Comparison of ENCODE assay signal across 8 cellular contexts in genomic region chr5:116557669-116558271, GRCh38. TPM values are rescaled to one million over a fixed set of nuclear protein-coding genes. Genes with fewer than 3 reads are reported as not detected.
A peak's percentile ranks its signal among the peaks of the same experiment; 100 is the strongest.
DNase-seq lines count a peak whose midpoint lies in the region; ATAC-seq and TF ChIP-seq lines count a peak whose summit lies in the region.

No MANE protein-coding gene starts in this region.

- H3K4me3 ChIP-seq in BE2C (ENCODE audit: low read depth, low read length) = no peak overlapping the region
- no peak overlapping the region for H3K4me3 ChIP-seq in naive thymus-derived CD4-positive, alpha-beta T cell (ENCODE audit: low read length)

- no peaks in the 10 kb centered on the region for H3K36me3 Mint-ChIP-seq in naive thymus-derived CD4-positive, alpha-beta T cell
- no peaks in the 10 kb centered on the region for H3K36me3 Mint-ChIP-seq in stimulated activated effector memory CD8-positive, alpha-beta T cell treated with anti-CD3 and anti-CD28 coated beads, Interleukin-12 subunit alpha, Interleukin-12 subunit beta, amount 100 ng/mL, for 72 hours

- peaks cover 0 to 9% (median 0%) of the 10 kb centered on the region in 5 donors for H3K27me3 Mint-ChIP-seq in naive thymus-derived CD4-positive, alpha-beta T cell

- peaks cover 5% of the 10 kb centered on the region for H3K4me1 ChIP-seq in BE2C
- H3K4me1 ChIP-seq in naive thymus-derived CD4-positive, alpha-beta T cell (ENCODE audit: control insufficient read depth in 2 of 2, insufficient read depth in 2 of 2, low read length in 2 of 2) = no peaks in the 10 kb centered on the region

- H3K9me3 ChIP-seq in BE2C = no peaks in the 10 kb centered on the region
- no peaks in the 10 kb centered on the region for H3K9me3 ChIP-seq in naive thymus-derived CD4-positive, alpha-beta T cell (ENCODE audit: control insufficient read depth in 2 of 3, low read length in 3 of 3)

- in situ Hi-C loops in SK-MEL-5 (cut with HindIII; ENCODE audit: low pct_unique_long_range_greater_than_20kb, low sequenced_read_pairs) = no loop called here

- no peak for DNase-seq in BE2C
- DNase-seq in SK-MEL-5 (ENCODE audit: low read depth, low spot score) = peak; percentile 62
- DNase-seq in hippocampal formation (lab: John Stamatoyannopoulos, UW) = peak; percentile 10 to 50
- DNase-seq in HuH-7 (ENCODE audit: low spot score) = no peak
- no peak for DNase-seq in naive thymus-derived CD4-positive, alpha-beta T cell
- no peak for DNase-seq in stimulated activated effector memory CD8-positive, alpha-beta T cell treated with anti-CD3 and anti-CD28 coated beads, Interleukin-12 subunit alpha, Interleukin-12 subunit beta, amount 100 ng/mL, for 72 hours (ENCODE audit: low spot score in 2 of 2)

- H3K27me3 ChIP-seq in BE2C = no peaks in the 10 kb centered on the region
- no peaks in the 10 kb centered on the region for H3K27me3 ChIP-seq in naive thymus-derived CD4-positive, alpha-beta T cell (ENCODE audit: control insufficient read depth in 2 of 2, insufficient read depth in 2 of 2, low read length in 2 of 2)

- POLR2A ChIA-PET in naive thymus-derived CD4-positive, alpha-beta T cell (lab: Charles Lee) = no interaction called here

- H3K36me3 ChIP-seq in BE2C = no peaks in the 10 kb centered on the region
- H3K36me3 ChIP-seq in naive thymus-derived CD4-positive, alpha-beta T cell (ENCODE audit: control insufficient read depth in 2 of 3, insufficient read depth in 3 of 3, low read length in 3 of 3) = no peaks in the 10 kb centered on the region

- peak; percentile 82 for TF ChIP-seq CTCF in BE2C (IDR thresholded peaks at IDR 0.05; ENCODE audit: low read depth, low read length)

- peaks cover 0 to 5% (median 0%) of the 10 kb centered on the region in 7 donors for H3K4me1 Mint-ChIP-seq in naive thymus-derived CD4-positive, alpha-beta T cell
- H3K4me1 Mint-ChIP-seq in stimulated activated effector memory CD8-positive, alpha-beta T cell treated with anti-CD3 and anti-CD28 coated beads, Interleukin-12 subunit alpha, Interleukin-12 subunit beta, amount 100 ng/mL, for 72 hours = no peaks in the 10 kb centered on the region

- ATAC-seq in GM21717 (IDR thresholded peaks at IDR 0.05; ENCODE audit: unreplicated experiment) (peak; percentile 50), GM19467 (IDR thresholded peaks at IDR 0.05; ENCODE audit: unreplicated experiment) (no peak)
- ATAC-seq in naive thymus-derived CD4-positive, alpha-beta T cell = no peak
- no peak for ATAC-seq in stimulated activated effector memory CD8-positive, alpha-beta T cell treated with anti-CD3 and anti-CD28 coated beads, Interleukin-12 subunit alpha, Interleukin-12 subunit beta, amount 100 ng/mL, for 72 hours

- H3K27ac Mint-ChIP-seq in naive thymus-derived CD4-positive, alpha-beta T cell = no peak overlapping the region
- H3K27ac Mint-ChIP-seq in stimulated activated effector memory CD8-positive, alpha-beta T cell treated with anti-CD3 and anti-CD28 coated beads, Interleukin-12 subunit alpha, Interleukin-12 subunit beta, amount 100 ng/mL, for 72 hours = no peak overlapping the region

- peaks cover 0 to 4% (median 0%) of the 10 kb centered on the region in 11 donors for H3K9me3 Mint-ChIP-seq in naive thymus-derived CD4-positive, alpha-beta T cell
- peaks cover 3% of the 10 kb centered on the region for H3K9me3 Mint-ChIP-seq in stimulated activated effector memory CD8-positive, alpha-beta T cell treated with anti-CD3 and anti-CD28 coated beads, Interleukin-12 subunit alpha, Interleukin-12 subunit beta, amount 100 ng/mL, for 72 hours

- H3K4me3 Mint-ChIP-seq in naive thymus-derived CD4-positive, alpha-beta T cell = no peak overlapping the region
- no peak overlapping the region for H3K4me3 Mint-ChIP-seq in stimulated activated effector memory CD8-positive, alpha-beta T cell treated with anti-CD3 and anti-CD28 coated beads, Interleukin-12 subunit alpha, Interleukin-12 subunit beta, amount 100 ng/mL, for 72 hours

- intact Hi-C loops in naive thymus-derived CD4-positive, alpha-beta T cell (cut with micrococcal nuclease) = loop anchor here in 1 of 2 donors (5.0 kb wide), 1 partner anchor 420 kb away; no protein-coding TSS in a partner anchor

- CTCF ChIA-PET in naive thymus-derived CD4-positive, alpha-beta T cell (lab: Charles Lee) = no interaction called here

- H3K27ac ChIP-seq in naive thymus-derived CD4-positive, alpha-beta T cell (ENCODE audit: low read depth, low read length) = no peak overlapping the region

RNA-seq across cellular contexts. Expression of gene SEMA6A, which starts 16.9 kb away (rescaled TPM):
- polyA plus RNA-seq in BE2C (2012; ENCODE audit: insufficient read depth, insufficient read length, low read depth) = 112 TPM
- 37.6 and 39.0 TPM in 2 replicates for total RNA-seq in SK-MEL-5 (2014; rRNA removed; shearing (Covaris generic))
- 46.6 and 52.1 TPM in 2 replicates for polyA plus RNA-seq in SK-MEL-5 (2015; cell fraction: cytosol; rRNA removed)
- polyA plus RNA-seq in SK-MEL-5 (2015; cell fraction: nucleus; rRNA removed) = 134 and 177 TPM in 2 replicates
- total RNA-seq in naive thymus-derived CD4-positive, alpha-beta T cell = not detected
- 1 to 10 TPM in 1 of 2 donors, under 1 TPM in 1; 0.87 to 1.5 TPM for polyA plus RNA-seq in naive thymus-derived CD4-positive, alpha-beta T cell

Comparison
In these comparisons a context has a peak if more than half of its experiments do, and no peak if none do; other contexts are left out.
1. DNase-seq: peak in SK-MEL-5 (single experiment) and hippocampal formation (2 of 2); none in BE2C (single experiment), HuH-7 (single experiment), naive thymus-derived CD4-positive, alpha-beta T cell (0 of 9) and stimulated activated effector memory CD8-positive, alpha-beta T cell treated with anti-CD3 and anti-CD28 coated beads, Interleukin-12 subunit alpha, Interleukin-12 subunit beta, amount 100 ng/mL, for 72 hours (0 of 2).
2. RNA of gene SEMA6A, which starts 16.9 kb away (total RNA-seq): 37.6 to 39.0 TPM in SK-MEL-5; not detected in naive thymus-derived CD4-positive, alpha-beta T cell; every median in the first group is over 10 times any median in the second.